Comparison of ENCODE assay signal across 1 cellular context in genomic region chr5:27702339-27702820, GRCh38.
TF ChIP-seq lines count a peak whose summit lies in the region.

No MANE protein-coding gene starts in this region.

TF ChIP-seq in WTC11, 78 proteins besides CTCF, POLR2A, EP300 and RAD21 (continued from another document):
- no peak for TF ChIP-seq AFF4 (CRISPR knock-in tag; IDR thresholded peaks at IDR 0.05; ENCODE audit: borderline replicate concordance)
- TF ChIP-seq FOXJ3 (CRISPR knock-in tag; IDR thresholded peaks at IDR 0.05; ENCODE audit: borderline replicate concordance) = no peak
TF ChIP-seq in WTC11: peak in this region for 0.
